10 cellular contexts compared by ENCODE assay signal in genomic region chr10:43453266-43453831, GRCh38.
DNase-seq lines count a peak whose midpoint lies in the region; ATAC-seq and FAIRE-seq lines count a peak whose summit lies in the region.
"Had no signal": no experiment of that assay in that cellular context is flagged by ENCODE, and none has a peak within 500 bp of the region (broad histone marks: within the 10 kb centered on the region; RNA-seq: fewer than 3 reads in every experiment).

No MANE protein-coding gene starts in this region.

- ATAC-seq in HG03469 (IDR thresholded peaks at IDR 0.05; ENCODE audit: unreplicated experiment), result peak; percentile 41

- H3K27ac ChIP-seq in caudate nucleus (ENCODE audit: low read depth, low read length), result peak overlapping the region; percentile 54

- FAIRE-seq in urothelium cell line (lab: Jason Lieb, UNC), result peak; percentile 72

- peak; percentile 6 for DNase-seq in stimulated activated CD4-positive, alpha-beta T cell treated with anti-CD3 and anti-CD28 coated beads, Interleukin-15, amount 100 ng/mL, for 24 hours
- no peak for DNase-seq in stimulated activated CD4-positive, alpha-beta T cell treated with anti-CD3 and anti-CD28 coated beads, Interleukin-2, amount 100 ng/mL, for 24 hours
- DNase-seq in caudate nucleus (lab: John Stamatoyannopoulos, UW), result no peak
- no peak for DNase-seq in urothelium cell line (ENCODE audit: low spot score)
- no peak for DNase-seq in NCI-H1417 (lab: John Stamatoyannopoulos, UW)
- DNase-seq in NCI-H1105 (lab: John Stamatoyannopoulos, UW), result no peak
- no peak for DNase-seq in pons (ENCODE audit: low spot score)
- DNase-seq: BE2C, NCI-H1105 treated with DMSO at 0.1 percent for 48 hours had no signal
